19 cellular contexts compared by ENCODE assay signal in the genomic region with DNA sequence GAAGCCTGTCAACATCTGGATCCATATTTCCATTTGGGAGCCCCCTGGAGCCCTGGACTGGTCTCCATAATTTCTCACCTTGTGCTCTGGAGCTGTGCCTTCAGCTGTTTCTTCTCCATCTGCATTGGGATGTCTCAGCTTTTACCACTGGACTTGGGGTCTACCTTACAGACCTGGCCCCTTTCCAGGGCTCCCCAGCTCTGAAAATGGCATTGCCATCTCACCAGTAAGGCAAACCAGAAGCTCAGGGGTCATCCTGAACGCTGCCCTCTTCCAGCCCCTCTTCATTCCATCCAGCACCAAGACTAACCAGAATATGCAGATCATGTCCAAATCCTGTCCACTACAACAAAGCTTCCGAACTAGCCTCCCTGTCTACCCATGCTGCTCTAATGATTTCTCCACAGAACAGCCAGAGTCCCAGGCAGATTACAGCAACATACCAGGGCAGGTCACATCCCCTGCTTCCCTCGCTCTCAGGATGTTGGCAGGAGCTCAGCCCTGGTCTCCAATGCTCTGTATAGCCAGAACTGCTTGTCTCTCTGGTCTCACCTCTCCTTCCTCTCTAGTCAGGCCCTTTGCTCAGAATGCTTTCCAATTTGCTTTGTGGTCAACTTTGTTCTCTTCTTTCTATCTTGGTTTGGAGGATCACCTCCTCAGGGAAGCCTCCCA. TPM values are rescaled to one million over a fixed set of nuclear protein-coding genes. Genes with fewer than 3 reads are reported as not detected.
DNase-seq lines count a peak whose midpoint lies in the region; ATAC-seq and TF ChIP-seq lines count a peak whose summit lies in the region.
"Had no signal": no experiment of that assay in that cellular context is flagged by ENCODE, and none has a peak within 500 bp of the region (broad histone marks: within the 10 kb centered on the region; RNA-seq: fewer than 3 reads in every experiment).

No MANE protein-coding gene starts in this region.

- peak; percentile 15 for DNase-seq in DMS53 (lab: John Stamatoyannopoulos, UW)
- DNase-seq in DMS53 treated with DMSO at 0.1 percent for 48 hours (lab: John Stamatoyannopoulos, UW; ENCODE audit: unreplicated experiment): no peak
- peak in 2 of 5 donors; percentile 41 to 51 for DNase-seq in heart left ventricle
- DNase-seq in right lobe of liver: peak in 1 of 3 donors; percentile 47
- DNase-seq in GDM1 (lab: John Stamatoyannopoulos, UW): no peak
- DNase-seq in activated T-cell treated with anti-CD3 and anti-CD28 coated beads, Interleukin-2, amount 50 U/mL, for 1 hour: no peak
- DNase-seq in cortex of kidney (lab: John Stamatoyannopoulos, UW): no peak
- no peak for DNase-seq in left colon
- DNase-seq: H9, KG1, NCI-H1105 treated with DMSO at 0.1 percent for 48 hours, NCI-H1694, NCI-H2081 treated with DMSO at 0.1 percent for 48 hours, NCI-H774, SJCRH30 had no signal

- intact Hi-C loops in heart left ventricle (cut with DNase I) (no loop called here), right lobe of liver (cut with DNase I) (no loop called here), left colon (cut with DNase I, micrococcal nuclease) (no loop called here)

- H3K36me3 ChIP-seq in heart left ventricle: peaks cover 0 to 5% (median 3%) of the 10 kb centered on the region in 9 donors
- H3K36me3 ChIP-seq in right lobe of liver: no peaks in the 10 kb centered on the region

- TF ChIP-seq POLR2A in heart left ventricle (IDR thresholded peaks at IDR 0.05) (no peak), right lobe of liver (IDR thresholded peaks at IDR 0.05) (no peak)

- 58 to 65% (median 61%) methylated on average over 3 of the region's 3 CpGs for WGBS in heart left ventricle, 4 donors
- WGBS in right lobe of liver (ENCODE audit: insufficient coverage, low coverage, low lambda C conversion rate, missing lambda C conversion rate): 64% methylated on average over 2 of the region's 3 CpGs

- peaks cover 0 to 30% (median 6%) of the 10 kb centered on the region in 12 donors for H3K4me1 ChIP-seq in heart left ventricle
- H3K4me1 ChIP-seq in right lobe of liver: peaks cover 0 to 14% (median 3%) of the 10 kb centered on the region in 4 donors

- H3K9me3 ChIP-seq in heart left ventricle: no peaks in the 10 kb centered on the region
- H3K9me3 ChIP-seq in right lobe of liver: no peaks in the 10 kb centered on the region
- H3K9me3 ChIP-seq: SJCRH30 had no signal

- TF ChIP-seq CTCF in heart left ventricle (IDR thresholded peaks at IDR 0.05) (no peak), right lobe of liver (IDR thresholded peaks at IDR 0.05) (no peak)

- H3K4me3 ChIP-seq in heart left ventricle (no peak overlapping the region), right lobe of liver (no peak overlapping the region)
- H3K4me3 ChIP-seq: SJCRH30 had no signal

- H3K27me3 ChIP-seq in heart left ventricle (no peaks in the 10 kb centered on the region), right lobe of liver (no peaks in the 10 kb centered on the region)
- H3K27me3 ChIP-seq: SJCRH30 had no signal

- H3K27ac ChIP-seq in heart left ventricle (no peak overlapping the region), right lobe of liver (no peak overlapping the region)
- H3K27ac ChIP-seq: 22Rv1, SJCRH30 had no signal

- ATAC-seq in heart left ventricle: peak; percentile 72 to 89 (median 80)
- peak in 3 of 4 donors; percentile 11 to 49 (median 30) for ATAC-seq in right lobe of liver
- no peak for ATAC-seq in left colon

RNA-seq across cellular contexts. Expression of a gene that starts 17.7 kb away (rescaled TPM):
- total RNA-seq in heart left ventricle (1 to 10 TPM in 1 of 9 donors, under 1 TPM in 3, not detected in 5; 0.24 to 4.6 (median 0.57) TPM), right lobe of liver (not detected), left colon (1 to 10 TPM in 1 of 2 donors, not detected in 1; 3.4 TPM)
- polyA plus RNA-seq in heart left ventricle: 1 to 10 TPM in 1 of 2 donors, under 1 TPM in 1; 0.23 to 1.1 TPM
- total RNA-seq: NCI-H460, RPMI7951, SJCRH30 had no signal
- polyA plus RNA-seq: CD14-positive monocyte had no signal

RNA-seq across cellular contexts. Expression of a gene that starts 24.3 kb away (rescaled TPM):
- total RNA-seq in heart left ventricle (10 to 100 TPM; 67.1 to 95.8 (median 81.7) TPM), right lobe of liver (10 to 100 TPM; 32.7 to 75.5 (median 47.8) TPM), left colon (100 to 1,000 TPM in 1 of 2 donors, 10 to 100 TPM in 1; 98.9 to 104 TPM)
- polyA plus RNA-seq in heart left ventricle: 10 to 100 TPM; 66.7 to 99.5 TPM
